ENCODE assay signal across 33 cellular contexts in the genomic region with DNA sequence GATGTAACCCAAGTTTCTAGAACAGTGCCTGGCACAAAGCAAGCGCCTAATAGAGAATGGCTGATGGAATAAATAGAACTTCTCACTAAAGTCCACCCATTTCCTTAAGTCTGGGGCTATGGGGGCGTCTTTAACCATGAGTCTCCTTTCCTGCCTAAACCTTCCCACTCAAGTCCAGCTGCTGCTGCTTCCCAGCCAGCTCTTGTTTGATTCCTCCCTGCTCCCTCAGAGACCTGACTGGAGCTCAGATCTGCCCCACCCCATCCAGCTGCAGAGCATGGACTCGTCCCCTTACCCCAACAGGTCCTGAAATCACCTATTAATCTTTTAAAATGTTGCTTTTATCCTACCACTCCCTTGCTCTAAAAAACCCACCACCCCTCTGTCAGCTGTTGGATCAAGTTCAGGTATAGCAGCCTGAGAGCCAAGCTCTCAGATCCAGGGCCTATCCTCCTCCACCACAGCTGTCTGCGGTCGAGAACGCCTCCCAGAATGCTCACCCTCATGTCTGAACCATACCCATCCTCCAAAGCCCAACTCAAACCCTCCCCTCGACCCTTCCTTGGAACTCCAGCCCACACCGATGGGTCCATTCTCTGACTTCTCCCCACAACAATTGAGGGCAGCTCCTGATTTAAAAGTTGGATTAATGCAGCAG.
"Had no signal": no experiment of that assay in that cellular context is flagged by ENCODE, and none has a peak within 500 bp of the region (broad histone marks: within the 10 kb centered on the region; RNA-seq: fewer than 3 reads in every experiment).

No MANE protein-coding gene starts in this region.

- H3K36me3 ChIP-seq: ascending aorta, breast epithelium, cardiac muscle cell, gastrocnemius medialis, WERI-Rb-1 had no signal

- H3K9me3 ChIP-seq: ascending aorta, breast epithelium, gastrocnemius medialis had no signal

- H3K4me3 Mint-ChIP-seq: activated B cell treated with CpG ODN at 0.5 μM for 24 hours; activated CD8-positive, alpha-beta T cell treated with anti-CD3 and anti-CD28 coated beads for 36 hours; activated naive CD4-positive, alpha-beta T cell treated with anti-CD3 and anti-CD28 coated beads for 36 hours; activated naive CD8-positive, alpha-beta T cell treated with anti-CD3 and anti-CD28 coated beads, Interleukin-2, amount 10 ng/mL, durations not matched to agents 7 days and 5 days; activated T-cell treated with anti-CD3 and anti-CD28 coated beads, Interleukin-2, amount 50 U/mL, for 4 hours; activated T-helper 17 cell treated with anti-CD3 and anti-CD28 coated beads, Interleukin-2, amount 50 U/mL, for 72 hours; brain; central memory CD8-positive, alpha-beta T cell; dendritic cell treated with granulocyte-macrophage colony-stimulating factor and Interleukin-4, amounts not matched to agents 40 ng/mL and 50 ng/mL, for 4 days; endodermal cell; T-helper 17 cell; T-helper 2 cell treated with Interferon-gamma antibody and Interleukin-4, amounts not matched to agents 5 μg/mL and 100 μg/mL, for 36 hours had no signal

- ATAC-seq: activated CD4-positive, CD25-positive, alpha-beta regulatory T cell treated with anti-CD3 and anti-CD28 coated beads, Interleukin-2, amount 50 U/mL, for 24 hours; activated CD8-positive, alpha-beta T cell treated with anti-CD3 and anti-CD28 coated beads for 36 hours; activated naive CD4-positive, alpha-beta T cell treated with anti-CD3 and anti-CD28 coated beads, Interleukin-2, amount 50 U/mL, for 72 hours; activated T-cell treated with anti-CD3 and anti-CD28 coated beads, Interleukin-2, amount 50 U/mL, for 4 hours; activated T-helper 17 cell treated with anti-CD3 and anti-CD28 coated beads, Interleukin-2, amount 50 U/mL, for 72 hours; esophagus mucosa; foreskin keratinocyte; gastrocnemius medialis; T-helper 17 cell had no signal

- H3K36me3 Mint-ChIP-seq: activated naive CD8-positive, alpha-beta T cell treated with anti-CD3 and anti-CD28 coated beads, Interleukin-2, amount 10 ng/mL, durations not matched to agents 7 days and 5 days; brain had no signal

- H3K4me3 ChIP-seq: ascending aorta, breast epithelium, cardiac muscle cell, coronary artery, dorsolateral prefrontal cortex, gastrocnemius medialis had no signal

- H3K27me3 Mint-ChIP-seq: dendritic cell treated with granulocyte-macrophage colony-stimulating factor and Interleukin-4, amounts not matched to agents 40 ng/mL and 50 ng/mL, for 4 days had no signal

- H3K4me1 ChIP-seq: ascending aorta, breast epithelium, foreskin keratinocyte had no signal

- H3K4me1 Mint-ChIP-seq: activated T-helper 17 cell treated with anti-CD3 and anti-CD28 coated beads, Interleukin-2, amount 50 U/mL, for 72 hours; brain had no signal

- DNase-seq: activated B cell treated with CpG ODN at 0.5 μM for 24 hours; activated CD4-positive, alpha-beta T cell treated with anti-CD3 and anti-CD28 coated beads for 48 hours; activated CD4-positive, alpha-beta T cell treated with anti-CD3 and anti-CD28 coated beads, Interleukin-2, amount 50 U/mL, for 1 hour; activated CD4-positive, alpha-beta T cell treated with anti-CD3 and anti-CD28 coated beads, Interleukin-2, amount 50 U/mL, for 48 hours; activated CD8-positive, alpha-beta memory T cell treated with anti-CD3 and anti-CD28 coated beads for 24 hours; activated CD8-positive, alpha-beta T cell treated with anti-CD3 and anti-CD28 coated beads for 36 hours; activated effector memory CD4-positive, alpha-beta T cell treated with Interleukin-2 at 50 U/mL for 16 hours; activated gamma-delta T cell treated with Interleukin-2 at 50 U/mL for 16 hours; activated naive CD4-positive, alpha-beta T cell treated with anti-CD3 and anti-CD28 coated beads for 36 hours; activated naive CD8-positive, alpha-beta T cell treated with anti-CD3 and anti-CD28 coated beads, Interleukin-2, amount 10 ng/mL, durations not matched to agents 7 days and 5 days; activated T-cell treated with anti-CD3 and anti-CD28 coated beads, Interleukin-2, amount 50 U/mL, for 4 hours; effector memory CD4-positive, alpha-beta T cell; endodermal cell; foreskin keratinocyte; gastrocnemius medialis; glutamatergic neuron; T-helper 1 cell; T-helper 17 cell; T1000; WERI-Rb-1 had no signal

- H3K27ac ChIP-seq: ascending aorta, breast epithelium, cardiac muscle cell, coronary artery, dorsolateral prefrontal cortex, foreskin keratinocyte, gastrocnemius medialis, WERI-Rb-1 had no signal

- H3K27me3 ChIP-seq: ascending aorta, breast epithelium, cardiac muscle cell, dorsolateral prefrontal cortex, gastrocnemius medialis had no signal

- H3K9me3 Mint-ChIP-seq: activated B cell treated with CpG ODN at 0.5 μM for 24 hours; activated CD8-positive, alpha-beta T cell treated with anti-CD3 and anti-CD28 coated beads for 36 hours; activated naive CD8-positive, alpha-beta T cell treated with anti-CD3 and anti-CD28 coated beads, Interleukin-2, amount 10 ng/mL, durations not matched to agents 7 days and 5 days; activated T-cell treated with anti-CD3 and anti-CD28 coated beads, Interleukin-2, amount 50 U/mL, for 4 hours; activated T-helper 17 cell treated with anti-CD3 and anti-CD28 coated beads, Interleukin-2, amount 50 U/mL, for 72 hours; central memory CD8-positive, alpha-beta T cell; dendritic cell treated with granulocyte-macrophage colony-stimulating factor and Interleukin-4, amounts not matched to agents 40 ng/mL and 50 ng/mL, for 4 days; endodermal cell; T-helper 2 cell treated with Interferon-gamma antibody and Interleukin-4, amounts not matched to agents 5 μg/mL and 100 μg/mL, for 36 hours had no signal

- H3K27ac Mint-ChIP-seq: activated B cell treated with CpG ODN at 0.5 μM for 24 hours; activated CD8-positive, alpha-beta T cell treated with anti-CD3 and anti-CD28 coated beads for 36 hours; activated naive CD4-positive, alpha-beta T cell treated with anti-CD3 and anti-CD28 coated beads for 36 hours; activated naive CD4-positive, alpha-beta T cell treated with anti-CD3 and anti-CD28 coated beads, Interleukin-2, amount 50 U/mL, for 72 hours; activated naive CD8-positive, alpha-beta T cell treated with anti-CD3 and anti-CD28 coated beads, Interleukin-2, amount 10 ng/mL, durations not matched to agents 7 days and 5 days; activated T-helper 17 cell treated with anti-CD3 and anti-CD28 coated beads, Interleukin-2, amount 50 U/mL, for 72 hours; dendritic cell treated with granulocyte-macrophage colony-stimulating factor and Interleukin-4, amounts not matched to agents 40 ng/mL and 50 ng/mL, for 4 days; endodermal cell; T-helper 17 cell; T-helper 2 cell treated with Interferon-gamma antibody and Interleukin-4, amounts not matched to agents 5 μg/mL and 100 μg/mL, for 36 hours had no signal
